Comparison of ENCODE assay signal across 9 cellular contexts in the genomic region with DNA sequence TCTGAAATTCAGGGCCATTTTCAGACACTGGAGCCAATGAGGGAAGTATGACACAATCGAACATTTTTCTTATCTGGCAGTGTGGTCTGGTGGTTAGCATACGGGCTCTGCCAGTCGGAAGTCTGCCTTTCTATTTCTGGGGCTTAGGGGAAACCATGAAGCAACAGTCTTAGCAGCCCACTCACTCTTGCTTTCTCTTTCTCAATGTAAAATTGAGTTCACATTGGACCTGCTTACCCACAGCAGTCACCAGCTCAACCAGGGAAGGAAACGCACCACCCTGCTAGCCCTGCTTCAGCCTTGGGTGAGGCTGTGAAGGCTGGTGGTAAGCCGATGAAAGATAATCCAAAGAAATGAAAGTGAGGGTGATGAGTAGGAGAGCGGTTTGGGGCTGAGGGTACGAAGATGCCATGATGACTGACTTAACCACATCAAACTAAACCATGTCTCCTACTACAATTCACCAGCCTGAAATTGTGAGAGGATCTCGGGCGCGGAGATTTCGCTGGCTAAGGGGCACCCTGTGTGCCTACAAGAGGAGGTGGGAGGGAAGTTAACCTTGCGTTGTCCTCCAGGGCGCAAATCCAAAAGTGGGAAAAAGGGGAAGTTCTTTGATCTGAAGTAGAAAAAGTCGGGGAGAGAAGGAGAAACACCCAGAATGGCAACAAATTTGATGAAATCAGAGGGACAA. TPM values are rescaled to one million over a fixed set of nuclear protein-coding genes. Genes with fewer than 3 reads are reported as not detected.
DNase-seq lines count a peak whose midpoint lies in the region; ATAC-seq, FAIRE-seq and TF ChIP-seq lines count a peak whose summit lies in the region.
"Had no signal": no experiment of that assay in that cellular context is flagged by ENCODE, and none has a peak within 500 bp of the region (broad histone marks: within the 10 kb centered on the region; RNA-seq: fewer than 3 reads in every experiment).

No MANE protein-coding gene starts in this region.

- H3K9ac ChIP-seq in K562 (ENCODE audit: insufficient read depth in 1 of 2, low read depth in 2 of 2, low read length in 2 of 2), result peak overlapping the region; percentile 71 to 76; a peak in 3 of 4 replicates

- H3K4me3 Mint-ChIP-seq in T-helper 2 cell treated with Interferon-gamma antibody and Interleukin-4, amounts not matched to agents 5 μg/mL and 100 μg/mL, for 36 hours, result peak overlapping the region; percentile 31
- no peak overlapping the region for H3K4me3 Mint-ChIP-seq in type B pancreatic cell
- H3K4me3 Mint-ChIP-seq: neural crest cell had no signal

- no peaks in the 10 kb centered on the region for H3K36me3 ChIP-seq in K562 (ENCODE audit: control insufficient read depth, insufficient read depth, low read length)

- BruUV-seq in K562 (replicated peaks; lab: Mats Ljungman, UMichigan), result no TSS peak

- H3K4me3 ChIP-seq in K562, result no peak overlapping the region

- peaks cover 36% of the 10 kb centered on the region for H3K79me2 ChIP-seq in K562 (ENCODE audit: control insufficient read depth, insufficient read depth, low read length)

- 25% methylated on average over 12 of the region's 14 CpGs for WGBS in K562 (ENCODE audit: insufficient coverage, low coverage, missing lambda C conversion rate)

- peak; percentile 76 for DNase-seq in T-helper 2 cell treated with Interferon-gamma antibody and Interleukin-4, amounts not matched to agents 5 μg/mL and 100 μg/mL, for 36 hours (ENCODE audit: low spot score)
- peak in 1 of 4 experiments; percentile 60 for DNase-seq in K562 (ENCODE audit: extremely low read depth in 1 of 4, low spot score in 3 of 4)
- DNase-seq in stimulated activated CD4-positive, alpha-beta T cell treated with anti-CD3 and anti-CD28 coated beads, Interleukin-1b, Interleukin-23, amount 100 ng/mL, for 4 hours (ENCODE audit: low read depth in 2 of 2), result peak; percentile 48 to 56
- no peak for DNase-seq in type B pancreatic cell (ENCODE audit: extremely low spot score, unreplicated experiment)
- no peak for DNase-seq in cerebellum (ENCODE audit: low spot score)
- DNase-seq in kidney tubule cell (ENCODE audit: low spot score), result no peak

- intact Hi-C loops in K562 (cut with micrococcal nuclease), result loop anchor here (1.0 to 2.0 kb wide), 2 partner anchors 43 to 51 kb away; no protein-coding TSS in a partner anchor

- H3K36me3 Mint-ChIP-seq in T-helper 2 cell treated with Interferon-gamma antibody and Interleukin-4, amounts not matched to agents 5 μg/mL and 100 μg/mL, for 36 hours (ENCODE audit: low read depth), result no peaks in the 10 kb centered on the region
- no peaks in the 10 kb centered on the region for H3K36me3 Mint-ChIP-seq in type B pancreatic cell

- no peaks in the 10 kb centered on the region for H4K20me1 ChIP-seq in K562 (replicated peaks; ENCODE audit: control insufficient read depth, insufficient read depth, low read length)

- H3K4me1 Mint-ChIP-seq in T-helper 2 cell treated with Interferon-gamma antibody and Interleukin-4, amounts not matched to agents 5 μg/mL and 100 μg/mL, for 36 hours (ENCODE audit: low read depth), result peaks cover 19% of the 10 kb centered on the region
- H3K4me1 Mint-ChIP-seq in type B pancreatic cell (ENCODE audit: unreplicated experiment), result peaks cover 14% of the 10 kb centered on the region

- TF ChIP-seq CTCF in K562 (IDR thresholded peaks at IDR 0.05 in 2 of 3, conservative IDR thresholded peaks at IDR 0.05 in 1 of 3; ENCODE audit: insufficient read depth in 2 of 3, low read depth in 1 of 3, low read length in 3 of 3) (no peak), type B pancreatic cell (conservative IDR thresholded peaks at IDR 0.05) (no peak)

- no peaks in the 10 kb centered on the region for H3K27me3 ChIP-seq in K562 (ENCODE audit: control insufficient read depth in 2 of 2, insufficient read depth in 2 of 2, low read length in 2 of 2)

- no peak overlapping the region for H3K27ac Mint-ChIP-seq in T-helper 2 cell treated with Interferon-gamma antibody and Interleukin-4, amounts not matched to agents 5 μg/mL and 100 μg/mL, for 36 hours
- H3K27ac Mint-ChIP-seq in type B pancreatic cell, result no peak overlapping the region

- no peaks in the 10 kb centered on the region for H3K9me1 ChIP-seq in K562 (ENCODE audit: control insufficient read depth, insufficient read depth, low read length)

- CTCF ChIA-PET in K562 (lab: Yijun Ruan, JAX; ENCODE audit: low intra/inter-chr PET ratio), result no interaction called here

- ATAC-seq in GM18873 (IDR thresholded peaks at IDR 0.05; ENCODE audit: low FRiP score, unreplicated experiment) (peak; percentile 74), HG03064 (IDR thresholded peaks at IDR 0.05; ENCODE audit: low read depth, unreplicated experiment) (peak; percentile 73), K562 (peak; percentile 3; the same call in 1 of the 3 replicates)

- H3K9me3 Mint-ChIP-seq in T-helper 2 cell treated with Interferon-gamma antibody and Interleukin-4, amounts not matched to agents 5 μg/mL and 100 μg/mL, for 36 hours, result no peaks in the 10 kb centered on the region
- no peaks in the 10 kb centered on the region for H3K9me3 Mint-ChIP-seq in type B pancreatic cell
- H3K9me3 Mint-ChIP-seq: neural crest cell had no signal

- in situ Hi-C loops in K562 (cut with MboI), result no loop called here

- no peak for TF ChIP-seq RAD21 in K562 (CRISPR knock-in tag; conservative IDR thresholded peaks at IDR 0.05 in 1 of 2, IDR thresholded peaks at IDR 0.05 in 1 of 2)

- no peak for TF ChIP-seq POLR2A in K562 (conservative IDR thresholded peaks at IDR 0.05)

- peaks cover 39 to 58% of the 10 kb centered on the region in 2 experiments for H3K4me1 ChIP-seq in K562 (replicated peaks in 1 of 2; ENCODE audit: control insufficient read depth in 2 of 2, insufficient read depth in 2 of 2, low read length in 2 of 2)

- no peaks in the 10 kb centered on the region for H3K9me3 ChIP-seq in K562 (replicated peaks; ENCODE audit: control insufficient read depth, insufficient read depth, low read depth, low read length)

- H3K27ac ChIP-seq in K562 (ENCODE audit: extremely low read depth, low read depth, low read length), result peak overlapping the region; percentile 76

- no peak for FAIRE-seq in K562 (lab: Jason Lieb, UNC)

- peak overlapping the region; percentile 94 for H3K4me2 ChIP-seq in K562 (ENCODE audit: insufficient read depth, low read length)

- TF ChIP-seq EP300 in K562 (IDR thresholded peaks at IDR 0.05; ENCODE audit: low read length), result no peak

- H3K27me3 Mint-ChIP-seq in T-helper 2 cell treated with Interferon-gamma antibody and Interleukin-4, amounts not matched to agents 5 μg/mL and 100 μg/mL, for 36 hours (ENCODE audit: low read depth), result peaks cover 80% of the 10 kb centered on the region
- H3K27me3 Mint-ChIP-seq in type B pancreatic cell, result no peaks in the 10 kb centered on the region

- peak overlapping the region; percentile 63 for H2AFZ ChIP-seq in K562 (ENCODE audit: low read depth, low read length)

- POLR2A ChIA-PET in K562 (lab: Yijun Ruan, JAX), result interaction anchor here (1.2 to 5.0 kb wide), 4 partner anchors 13 to 41 kb away, joined by 3 to 38 read pairs (median 7); no protein-coding TSS in a partner anchor

TF ChIP-seq in K562, 482 proteins besides CTCF, POLR2A, EP300 and RAD21 (continues in another document):
- no peak for TF ChIP-seq HDAC8 (tag; IDR thresholded peaks at IDR 0.05)
- 0 out of 2 replicates have a peak, but pooled peaks have one; percentile 52 for TF ChIP-seq SP1 (CRISPR knock-in tag; IDR thresholded peaks at IDR 0.05)
- no peak for TF ChIP-seq ZNF146 (CRISPR knock-in tag; IDR thresholded peaks at IDR 0.05; ENCODE audit: unreplicated experiment)
- TF ChIP-seq SMAD4 (CRISPR knock-in tag; conservative IDR thresholded peaks at IDR 0.05), result peak; percentile 58
- TF ChIP-seq BACH1 (tag; IDR thresholded peaks at IDR 0.05), result peak; percentile 40; the same call in 1 of the 2 replicates
- TF ChIP-seq, protein P1, sequence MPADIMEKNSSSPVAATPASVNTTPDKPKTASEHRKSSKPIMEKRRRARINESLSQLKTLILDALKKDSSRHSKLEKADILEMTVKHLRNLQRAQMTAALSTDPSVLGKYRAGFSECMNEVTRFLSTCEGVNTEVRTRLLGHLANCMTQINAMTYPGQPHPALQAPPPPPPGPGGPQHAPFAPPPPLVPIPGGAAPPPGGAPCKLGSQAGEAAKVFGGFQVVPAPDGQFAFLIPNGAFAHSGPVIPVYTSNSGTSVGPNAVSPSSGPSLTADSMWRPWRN (IDR thresholded peaks at IDR 0.05; ENCODE audit: low read depth), result no peak
- TF ChIP-seq XRCC3 (IDR thresholded peaks at IDR 0.05), result no peak
- TF ChIP-seq FOSL1 (tag; conservative IDR thresholded peaks at IDR 0.05), result peak; percentile 42
- no peak for TF ChIP-seq POU5F1 (IDR thresholded peaks at IDR 0.05; ENCODE audit: borderline replicate concordance, low read depth, low read length, partially characterized antibody)
- peak; percentile 41; the same call in 1 of the 2 replicates for TF ChIP-seq CXXC5 (CRISPR knock-in tag; IDR thresholded peaks at IDR 0.05)
- TF ChIP-seq KAT8 (IDR thresholded peaks at IDR 0.05; ENCODE audit: low read depth), result no peak
- TF ChIP-seq NFE2 (IDR thresholded peaks at IDR 0.05; ENCODE audit: low read depth), result 0 out of 2 replicates have a peak, but pooled peaks have one; percentile 1
- TF ChIP-seq TAF1 (IDR thresholded peaks at IDR 0.05; ENCODE audit: control insufficient read depth, extremely low read depth, insufficient read depth, low read length, severe bottlenecking), result peak; percentile 12

RNA-seq across cellular contexts. Expression of a gene that starts 2.0 kb away (rescaled TPM):
- total RNA-seq in K562 (2011; cell fraction: chromatin; rRNA removed; ENCODE audit: low replicate concordance), result 49.1 and 50.2 TPM in 2 replicates
- 42.2 and 44.7 TPM in 2 replicates for total RNA-seq in K562 (2011; cell fraction: nucleolus; rRNA removed)
- 44.7 and 67.3 TPM in 2 replicates for total RNA-seq in K562 (2011; cell fraction: nucleoplasm; rRNA removed)
- total RNA-seq in K562 (2014; rRNA removed) (93.1 and 104 TPM in 2 replicates), K562 (2014; rRNA removed; fragmentation: Illumina TruSeq; extraction: Trizol) (85.1 and 96.3 TPM in 2 replicates), K562 (2015; rRNA removed; fragmentation: Illumina TruSeq; extraction: Trizol) (39.2 and 41.5 TPM in 2 replicates), K562 (2021) (87.3 and 96.2 TPM in 2 replicates), type B pancreatic cell (ENCODE audit: low replicate concordance) (12.7 and 13.0 TPM in 2 replicates), cerebellum (16.1 TPM)
- polyA plus RNA-seq in K562 (2011; rRNA removed) (79.9 and 126 TPM in 2 replicates), K562 (2014; fragmentation: Illumina TruSeq; extraction: Trizol) (90.9 and 91.5 TPM in 2 replicates), K562 (2014; fragmentation: Nextera tagmentation; extraction: Ambion mirVana) (10 to 100 TPM in 1 of 2 experiments, 1 to 10 TPM in 1; 6.9 to 19.6 TPM), K562 (2014; rRNA removed) (98.0 and 118 TPM in 2 replicates)
- 57.1 and 58.2 TPM in 2 replicates for polyA plus RNA-seq in K562 (2011; cell fraction: cytosol; rRNA removed)
- 75.1 and 102 TPM in 2 replicates for polyA plus RNA-seq in K562 (2011; cell fraction: nucleus; rRNA removed)
- 22.8 and 56.1 TPM in 2 replicates for polyA plus RNA-seq in K562 (2012)
- polyA minus RNA-seq in K562 (2011; rRNA and poly(A)+ RNA removed), result 48.8 and 65.2 TPM in 2 replicates
- 20.9 and 37.0 TPM in 2 replicates for polyA minus RNA-seq in K562 (2011; cell fraction: cytosol; rRNA and poly(A)+ RNA removed)
- polyA minus RNA-seq in K562 (2011; cell fraction: nucleus; rRNA and poly(A)+ RNA removed), result 39.8 and 45.0 TPM in 2 replicates

Comparison
In these comparisons a context has a peak if more than half of its experiments do, and no peak if none do; other contexts are left out.
1. ATAC-seq: peak in every context shown above with its lines; median percentile 74 in GM18873; 73 in HG03064; 3 in K562.
2. DNase-seq: peak in T-helper 2 cell treated with Interferon-gamma antibody and Interleukin-4, amounts not matched to agents 5 μg/mL and 100 μg/mL, for 36 hours (single experiment) and stimulated activated CD4-positive, alpha-beta T cell treated with anti-CD3 and anti-CD28 coated beads, Interleukin-1b, Interleukin-23, amount 100 ng/mL, for 4 hours (2 of 2); none in type B pancreatic cell (single experiment), cerebellum (single experiment) and kidney tubule cell (single experiment).